ENCODE assay signal across 1 cellular context in the genomic region with DNA sequence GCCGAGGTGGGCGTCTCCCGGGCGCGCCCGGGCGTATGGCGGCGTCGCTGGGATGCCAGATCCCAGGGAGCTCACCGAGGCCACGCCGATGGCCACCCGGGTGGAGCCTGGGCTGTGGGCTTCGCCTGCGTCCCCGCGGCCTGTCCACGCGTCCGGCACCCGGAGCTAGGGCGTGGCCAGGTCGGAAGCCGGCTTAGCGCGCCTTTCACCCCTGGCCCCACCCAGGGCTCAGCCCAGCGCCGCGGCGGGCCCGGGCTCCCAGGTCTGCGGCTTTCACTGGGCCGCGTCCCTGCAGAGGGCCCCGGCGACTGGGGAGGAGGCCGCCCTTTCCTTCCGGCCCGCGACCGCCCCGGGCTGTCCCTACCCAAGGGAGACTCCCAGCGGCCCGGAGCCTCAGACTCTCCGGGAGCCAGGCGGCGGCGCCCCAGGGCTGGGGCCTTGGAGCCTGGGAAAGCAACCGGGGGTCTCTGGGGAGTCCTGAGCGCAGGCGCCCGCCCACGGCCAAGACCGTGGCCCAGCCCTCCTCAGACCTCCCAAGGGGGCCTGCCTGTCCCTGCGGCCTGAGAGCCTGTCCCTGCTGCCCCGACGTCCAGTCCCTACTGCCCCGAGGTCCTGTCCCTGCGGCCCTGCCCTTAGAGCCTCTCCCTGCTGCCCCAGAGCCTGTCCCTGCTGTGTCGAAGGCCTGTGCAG.
TF ChIP-seq lines count a peak whose summit lies in the region.

No MANE protein-coding gene starts in this region.

TF ChIP-seq in GM23338, 12 proteins besides CTCF, POLR2A, EP300 and RAD21 (continued from another document):
- TF ChIP-seq, protein P1, sequence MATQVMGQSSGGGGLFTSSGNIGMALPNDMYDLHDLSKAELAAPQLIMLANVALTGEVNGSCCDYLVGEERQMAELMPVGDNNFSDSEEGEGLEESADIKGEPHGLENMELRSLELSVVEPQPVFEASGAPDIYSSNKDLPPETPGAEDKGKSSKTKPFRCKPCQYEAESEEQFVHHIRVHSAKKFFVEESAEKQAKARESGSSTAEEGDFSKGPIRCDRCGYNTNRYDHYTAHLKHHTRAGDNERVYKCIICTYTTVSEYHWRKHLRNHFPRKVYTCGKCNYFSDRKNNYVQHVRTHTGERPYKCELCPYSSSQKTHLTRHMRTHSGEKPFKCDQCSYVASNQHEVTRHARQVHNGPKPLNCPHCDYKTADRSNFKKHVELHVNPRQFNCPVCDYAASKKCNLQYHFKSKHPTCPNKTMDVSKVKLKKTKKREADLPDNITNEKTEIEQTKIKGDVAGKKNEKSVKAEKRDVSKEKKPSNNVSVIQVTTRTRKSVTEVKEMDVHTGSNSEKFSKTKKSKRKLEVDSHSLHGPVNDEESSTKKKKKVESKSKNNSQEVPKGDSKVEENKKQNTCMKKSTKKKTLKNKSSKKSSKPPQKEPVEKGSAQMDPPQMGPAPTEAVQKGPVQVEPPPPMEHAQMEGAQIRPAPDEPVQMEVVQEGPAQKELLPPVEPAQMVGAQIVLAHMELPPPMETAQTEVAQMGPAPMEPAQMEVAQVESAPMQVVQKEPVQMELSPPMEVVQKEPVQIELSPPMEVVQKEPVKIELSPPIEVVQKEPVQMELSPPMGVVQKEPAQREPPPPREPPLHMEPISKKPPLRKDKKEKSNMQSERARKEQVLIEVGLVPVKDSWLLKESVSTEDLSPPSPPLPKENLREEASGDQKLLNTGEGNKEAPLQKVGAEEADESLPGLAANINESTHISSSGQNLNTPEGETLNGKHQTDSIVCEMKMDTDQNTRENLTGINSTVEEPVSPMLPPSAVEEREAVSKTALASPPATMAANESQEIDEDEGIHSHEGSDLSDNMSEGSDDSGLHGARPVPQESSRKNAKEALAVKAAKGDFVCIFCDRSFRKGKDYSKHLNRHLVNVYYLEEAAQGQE (IDR thresholded peaks at IDR 0.05; ENCODE audit: unreplicated experiment) = no peak
- TF ChIP-seq ZNF114 (CRISPR knock-in tag; IDR thresholded peaks at IDR 0.05) (no peak), STAT1 (IDR thresholded peaks at IDR 0.05; ENCODE audit: unreplicated experiment) (no peak)
